Comparison of ENCODE assay signal across 1 cellular context in genomic region chr19:7272856-7273578, GRCh38.
A peak's percentile ranks its signal among the peaks of the same experiment; 100 is the strongest.
TF ChIP-seq lines count a peak whose summit lies in the region.

No MANE protein-coding gene starts in this region.

TF ChIP-seq in GM12878, 131 proteins besides CTCF, POLR2A, EP300 and RAD21:
- TF ChIP-seq TCF7 (IDR thresholded peaks at IDR 0.05; ENCODE audit: borderline replicate concordance), result peak; percentile 74
- no peak for TF ChIP-seq HDAC6 (IDR thresholded peaks at IDR 0.05; ENCODE audit: unreplicated experiment)
- TF ChIP-seq RUNX3 (IDR thresholded peaks at IDR 0.05; ENCODE audit: low read length), result peak; percentile 96
- TF ChIP-seq, protein P1, sequence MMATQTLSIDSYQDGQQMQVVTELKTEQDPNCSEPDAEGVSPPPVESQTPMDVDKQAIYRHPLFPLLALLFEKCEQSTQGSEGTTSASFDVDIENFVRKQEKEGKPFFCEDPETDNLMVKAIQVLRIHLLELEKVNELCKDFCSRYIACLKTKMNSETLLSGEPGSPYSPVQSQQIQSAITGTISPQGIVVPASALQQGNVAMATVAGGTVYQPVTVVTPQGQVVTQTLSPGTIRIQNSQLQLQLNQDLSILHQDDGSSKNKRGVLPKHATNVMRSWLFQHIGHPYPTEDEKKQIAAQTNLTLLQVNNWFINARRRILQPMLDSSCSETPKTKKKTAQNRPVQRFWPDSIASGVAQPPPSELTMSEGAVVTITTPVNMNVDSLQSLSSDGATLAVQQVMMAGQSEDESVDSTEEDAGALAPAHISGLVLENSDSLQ (IDR thresholded peaks at IDR 0.05), result 0 out of 2 replicates have a peak, but pooled peaks have one; percentile 7
- peak; percentile 86; the same call in 2 of the 3 replicates for TF ChIP-seq POU2F2 (IDR thresholded peaks at IDR 0.05; ENCODE audit: borderline replicate concordance, low read depth, low read length)
- TF ChIP-seq NR2F1 (conservative IDR thresholded peaks at IDR 0.05), result no peak
- no peak for TF ChIP-seq KLF5 (IDR thresholded peaks at IDR 0.05; ENCODE audit: partially characterized antibody)
- no peak for TF ChIP-seq NR2C1 (IDR thresholded peaks at IDR 0.05)
- peak; percentile 85 to 89; a peak in 3 of 4 replicates for TF ChIP-seq CEBPB (IDR thresholded peaks at IDR 0.05; ENCODE audit: borderline replicate concordance in 1 of 2, low read depth in 2 of 2, low read length in 2 of 2)
- TF ChIP-seq, protein P2, sequence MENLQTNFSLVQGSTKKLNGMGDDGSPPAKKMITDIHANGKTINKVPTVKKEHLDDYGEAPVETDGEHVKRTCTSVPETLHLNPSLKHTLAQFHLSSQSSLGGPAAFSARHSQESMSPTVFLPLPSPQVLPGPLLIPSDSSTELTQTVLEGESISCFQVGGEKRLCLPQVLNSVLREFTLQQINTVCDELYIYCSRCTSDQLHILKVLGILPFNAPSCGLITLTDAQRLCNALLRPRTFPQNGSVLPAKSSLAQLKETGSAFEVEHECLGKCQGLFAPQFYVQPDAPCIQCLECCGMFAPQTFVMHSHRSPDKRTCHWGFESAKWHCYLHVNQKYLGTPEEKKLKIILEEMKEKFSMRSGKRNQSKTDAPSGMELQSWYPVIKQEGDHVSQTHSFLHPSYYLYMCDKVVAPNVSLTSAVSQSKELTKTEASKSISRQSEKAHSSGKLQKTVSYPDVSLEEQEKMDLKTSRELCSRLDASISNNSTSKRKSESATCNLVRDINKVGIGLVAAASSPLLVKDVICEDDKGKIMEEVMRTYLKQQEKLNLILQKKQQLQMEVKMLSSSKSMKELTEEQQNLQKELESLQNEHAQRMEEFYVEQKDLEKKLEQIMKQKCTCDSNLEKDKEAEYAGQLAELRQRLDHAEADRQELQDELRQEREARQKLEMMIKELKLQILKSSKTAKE (IDR thresholded peaks at IDR 0.05; ENCODE audit: low read depth, poor library complexity, severe bottlenecking), result peak; percentile 73
- TF ChIP-seq DPF2 (IDR thresholded peaks at IDR 0.05), result peak; percentile 20; the same call in 1 of the 2 replicates
- peak; percentile 51; the same call in 1 of the 2 replicates for TF ChIP-seq EED (IDR thresholded peaks at IDR 0.05; ENCODE audit: low read depth)
- TF ChIP-seq CREB1 (IDR thresholded peaks at IDR 0.05; ENCODE audit: low read depth), result peak; percentile 50; the same call in 1 of the 2 replicates
- TF ChIP-seq CBX5 (IDR thresholded peaks at IDR 0.05; ENCODE audit: low read depth), result no peak
- no peak; the same call in 1 of the 2 replicates for TF ChIP-seq ZNF687 (IDR thresholded peaks at IDR 0.05)
- TF ChIP-seq MEF2A (IDR thresholded peaks at IDR 0.05; ENCODE audit: insufficient read depth, low read depth, low read length), result 0 out of 2 replicates have a peak, but pooled peaks have one; percentile 36
- TF ChIP-seq IKZF1 (conservative IDR thresholded peaks at IDR 0.05), result peak; percentile 35
- no peak for TF ChIP-seq CHD1 (IDR thresholded peaks at IDR 0.05; ENCODE audit: low read depth, low read length)
- TF ChIP-seq PML (IDR thresholded peaks at IDR 0.05; ENCODE audit: low read length), result 0 out of 2 replicates have a peak, but pooled peaks have one; percentile 25
- peak; percentile 65; the same call in 1 of the 2 replicates for TF ChIP-seq NBN (IDR thresholded peaks at IDR 0.05)
- TF ChIP-seq RCOR1 (conservative IDR thresholded peaks at IDR 0.05; ENCODE audit: low read depth, low read length), result no peak
- TF ChIP-seq CREM (IDR thresholded peaks at IDR 0.05; ENCODE audit: low read depth), result 0 out of 2 replicates have a peak, but pooled peaks have one; percentile 19
- peak; percentile 58; the same call in 1 of the 2 replicates for TF ChIP-seq FOXM1 (IDR thresholded peaks at IDR 0.05; ENCODE audit: low read depth, low read length)
- peak; percentile 51; the same call in 1 of the 2 replicates for TF ChIP-seq MTA2 (IDR thresholded peaks at IDR 0.05; ENCODE audit: low read depth)
- peak; percentile 31; the same call in 1 of the 2 replicates for TF ChIP-seq ZBED1 (IDR thresholded peaks at IDR 0.05; ENCODE audit: borderline replicate concordance)
- TF ChIP-seq IKZF2 (IDR thresholded peaks at IDR 0.05), result peak in 1 of 2 experiments; percentile 67
- TF ChIP-seq ATF7 (IDR thresholded peaks at IDR 0.05; ENCODE audit: low read depth), result peak; percentile 70
- no peak for TF ChIP-seq SREBF1 (IDR thresholded peaks at IDR 0.05; ENCODE audit: low read length)
- TF ChIP-seq TBL1XR1 (IDR thresholded peaks at IDR 0.05; ENCODE audit: low read depth, low read length), result peak; percentile 64; the same call in 1 of the 2 replicates
- peak in 1 of 2 experiments; percentile 62; a peak in 1 of 3 replicates for TF ChIP-seq EGR1 (IDR thresholded peaks at IDR 0.05; ENCODE audit: borderline replicate concordance in 1 of 2, low read depth in 2 of 2, low read length in 2 of 2)
- peak; percentile 85 for TF ChIP-seq NFIC (IDR thresholded peaks at IDR 0.05; ENCODE audit: low read depth, low read length)
- TF ChIP-seq, protein P3, sequence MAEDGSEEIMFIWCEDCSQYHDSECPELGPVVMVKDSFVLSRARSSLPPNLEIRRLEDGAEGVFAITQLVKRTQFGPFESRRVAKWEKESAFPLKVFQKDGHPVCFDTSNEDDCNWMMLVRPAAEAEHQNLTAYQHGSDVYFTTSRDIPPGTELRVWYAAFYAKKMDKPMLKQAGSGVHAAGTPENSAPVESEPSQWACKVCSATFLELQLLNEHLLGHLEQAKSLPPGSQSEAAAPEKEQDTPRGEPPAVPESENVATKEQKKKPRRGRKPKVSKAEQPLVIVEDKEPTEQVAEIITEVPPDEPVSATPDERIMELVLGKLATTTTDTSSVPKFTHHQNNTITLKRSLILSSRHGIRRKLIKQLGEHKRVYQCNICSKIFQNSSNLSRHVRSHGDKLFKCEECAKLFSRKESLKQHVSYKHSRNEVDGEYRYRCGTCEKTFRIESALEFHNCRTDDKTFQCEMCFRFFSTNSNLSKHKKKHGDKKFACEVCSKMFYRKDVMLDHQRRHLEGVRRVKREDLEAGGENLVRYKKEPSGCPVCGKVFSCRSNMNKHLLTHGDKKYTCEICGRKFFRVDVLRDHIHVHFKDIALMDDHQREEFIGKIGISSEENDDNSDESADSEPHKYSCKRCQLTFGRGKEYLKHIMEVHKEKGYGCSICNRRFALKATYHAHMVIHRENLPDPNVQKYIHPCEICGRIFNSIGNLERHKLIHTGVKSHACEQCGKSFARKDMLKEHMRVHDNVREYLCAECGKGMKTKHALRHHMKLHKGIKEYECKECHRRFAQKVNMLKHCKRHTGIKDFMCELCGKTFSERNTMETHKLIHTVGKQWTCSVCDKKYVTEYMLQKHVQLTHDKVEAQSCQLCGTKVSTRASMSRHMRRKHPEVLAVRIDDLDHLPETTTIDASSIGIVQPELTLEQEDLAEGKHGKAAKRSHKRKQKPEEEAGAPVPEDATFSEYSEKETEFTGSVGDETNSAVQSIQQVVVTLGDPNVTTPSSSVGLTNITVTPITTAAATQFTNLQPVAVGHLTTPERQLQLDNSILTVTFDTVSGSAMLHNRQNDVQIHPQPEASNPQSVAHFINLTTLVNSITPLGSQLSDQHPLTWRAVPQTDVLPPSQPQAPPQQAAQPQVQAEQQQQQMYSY (CRISPR knock-in tag; IDR thresholded peaks at IDR 0.05), result no peak
- no peak for TF ChIP-seq RFX5 (IDR thresholded peaks at IDR 0.05; ENCODE audit: low read depth, low read length)
- TF ChIP-seq RELB (IDR thresholded peaks at IDR 0.05; ENCODE audit: low read depth), result peak; percentile 77
- TF ChIP-seq, protein P4, sequence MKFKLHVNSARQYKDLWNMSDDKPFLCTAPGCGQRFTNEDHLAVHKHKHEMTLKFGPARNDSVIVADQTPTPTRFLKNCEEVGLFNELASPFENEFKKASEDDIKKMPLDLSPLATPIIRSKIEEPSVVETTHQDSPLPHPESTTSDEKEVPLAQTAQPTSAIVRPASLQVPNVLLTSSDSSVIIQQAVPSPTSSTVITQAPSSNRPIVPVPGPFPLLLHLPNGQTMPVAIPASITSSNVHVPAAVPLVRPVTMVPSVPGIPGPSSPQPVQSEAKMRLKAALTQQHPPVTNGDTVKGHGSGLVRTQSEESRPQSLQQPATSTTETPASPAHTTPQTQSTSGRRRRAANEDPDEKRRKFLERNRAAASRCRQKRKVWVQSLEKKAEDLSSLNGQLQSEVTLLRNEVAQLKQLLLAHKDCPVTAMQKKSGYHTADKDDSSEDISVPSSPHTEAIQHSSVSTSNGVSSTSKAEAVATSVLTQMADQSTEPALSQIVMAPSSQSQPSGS (IDR thresholded peaks at IDR 0.05; ENCODE audit: low read length), result peak; percentile 77
- TF ChIP-seq MEF2B (IDR thresholded peaks at IDR 0.05; ENCODE audit: partially characterized antibody, poor library complexity, severe bottlenecking), result peak; percentile 77
- TF ChIP-seq RAD51 (IDR thresholded peaks at IDR 0.05), result peak; percentile 77
- TF ChIP-seq, protein P5, sequence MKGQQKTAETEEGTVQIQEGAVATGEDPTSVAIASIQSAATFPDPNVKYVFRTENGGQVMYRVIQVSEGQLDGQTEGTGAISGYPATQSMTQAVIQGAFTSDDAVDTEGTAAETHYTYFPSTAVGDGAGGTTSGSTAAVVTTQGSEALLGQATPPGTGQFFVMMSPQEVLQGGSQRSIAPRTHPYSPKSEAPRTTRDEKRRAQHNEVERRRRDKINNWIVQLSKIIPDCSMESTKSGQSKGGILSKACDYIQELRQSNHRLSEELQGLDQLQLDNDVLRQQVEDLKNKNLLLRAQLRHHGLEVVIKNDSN (IDR thresholded peaks at IDR 0.05; ENCODE audit: borderline replicate concordance, extremely low read length, insufficient read depth, low read depth, low read length), result no peak
- TF ChIP-seq BHLHE40 (IDR thresholded peaks at IDR 0.05; ENCODE audit: borderline replicate concordance in 1 of 2, low read depth in 2 of 2, low read length in 1 of 2), result peak; percentile 86 to 90
- TF ChIP-seq CBFB (IDR thresholded peaks at IDR 0.05; ENCODE audit: low read depth), result peak; percentile 80
- peak; percentile 43; the same call in 1 of the 2 replicates for TF ChIP-seq CHD2 (IDR thresholded peaks at IDR 0.05; ENCODE audit: borderline replicate concordance, low read depth, low read length)
